ENCODE assay signal across 12 cellular contexts in the genomic region with DNA sequence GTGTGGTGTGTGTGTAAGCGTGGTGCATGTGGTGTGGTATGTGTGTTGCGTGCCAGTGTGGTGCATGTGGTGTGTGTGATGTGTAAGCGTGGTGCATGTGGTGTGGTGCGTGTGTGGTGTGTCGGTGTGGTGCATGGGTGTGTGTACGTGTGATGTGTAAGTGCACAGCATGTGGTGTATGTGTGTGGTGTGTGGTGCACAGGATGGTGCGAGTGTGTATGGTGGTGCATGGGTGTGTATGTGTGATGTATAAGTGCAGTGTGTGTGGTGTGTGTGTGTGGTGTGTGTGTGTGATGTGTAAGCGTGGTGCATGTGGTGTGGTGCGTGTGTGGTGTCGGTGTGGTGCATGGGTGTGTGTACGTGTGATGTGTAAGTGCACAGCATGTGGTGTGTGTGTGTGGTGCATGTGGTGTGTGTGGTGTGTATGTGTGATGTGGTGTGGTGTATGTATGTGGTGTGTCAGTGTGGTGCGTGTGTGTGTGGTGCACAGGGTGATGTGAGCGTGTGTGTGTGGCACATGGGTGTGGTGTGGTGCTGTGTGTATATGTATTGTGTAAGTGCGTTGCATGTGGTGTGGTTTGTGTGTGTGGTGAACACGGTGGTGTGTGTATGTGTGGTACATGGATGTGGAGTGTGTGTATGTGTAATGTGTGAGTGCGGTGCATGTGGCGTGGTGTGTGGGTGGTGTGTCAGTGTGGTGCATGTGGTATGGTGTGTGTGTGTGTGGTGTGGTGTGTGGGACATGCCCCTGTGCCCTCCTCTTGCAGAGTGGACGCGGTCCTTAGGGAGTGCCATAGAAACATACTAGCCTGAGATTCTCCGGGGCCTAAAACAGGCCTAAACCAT. TPM values are rescaled to one million over a fixed set of nuclear protein-coding genes. Genes with fewer than 3 reads are reported as not detected.
A peak's percentile ranks its signal among the peaks of the same experiment; 100 is the strongest.
DNase-seq lines count a peak whose midpoint lies in the region; ATAC-seq and TF ChIP-seq lines count a peak whose summit lies in the region.
"Had no signal": no experiment of that assay in that cellular context is flagged by ENCODE, and none has a peak within 500 bp of the region (broad histone marks: within the 10 kb centered on the region; RNA-seq: fewer than 3 reads in every experiment).

No MANE protein-coding gene starts in this region.

- peaks cover 16% of the 10 kb centered on the region; the same call in 1 of the 2 replicates for H4K20me1 ChIP-seq in IMR-90 (ENCODE audit: insufficient read depth, low read length)

- H3K9me3 Mint-ChIP-seq in CD8-positive, alpha-beta memory T cell: no peaks in the 10 kb centered on the region
- H3K9me3 Mint-ChIP-seq in brain: peaks cover 0 to 6% (median 0%) of the 10 kb centered on the region in 5 experiments

- H2BK5ac ChIP-seq in IMR-90 (ENCODE audit: low read depth, low read length, poor library complexity, severe bottlenecking): peak overlapping the region; percentile 49
- no peak overlapping the region for H2BK5ac ChIP-seq in neuronal stem cell (ENCODE audit: low read length)

- peak overlapping the region; percentile 91 for H2BK120ac ChIP-seq in IMR-90 (ENCODE audit: low read depth, low read length)
- H2BK120ac ChIP-seq in neuronal stem cell (ENCODE audit: low read depth, low read length): no peak overlapping the region

- no peaks in the 10 kb centered on the region for H3K36me3 Mint-ChIP-seq in CD8-positive, alpha-beta memory T cell
- H3K36me3 Mint-ChIP-seq in brain: no peaks in the 10 kb centered on the region

- TF ChIP-seq CTCF in IMR-90 (conservative IDR thresholded peaks at IDR 0.05; ENCODE audit: low read depth, low read length): no peak
- TF ChIP-seq CTCF in brain (conservative IDR thresholded peaks at IDR 0.05): no peak

- H3K56ac ChIP-seq in IMR-90 (ENCODE audit: extremely low read depth, insufficient read depth, low read length): no peak overlapping the region

- no peak for TF ChIP-seq POLR2A in IMR-90 (IDR thresholded peaks at IDR 0.05; ENCODE audit: low read depth, low read length)

- no peak overlapping the region for H3K27ac Mint-ChIP-seq in CD8-positive, alpha-beta memory T cell
- H3K27ac Mint-ChIP-seq in brain: peak overlapping the region in 2 of 5 experiments; percentile 40 to 73

- peaks cover 25 to 43% of the 10 kb centered on the region in 2 donors for H3K27me3 Mint-ChIP-seq in CD8-positive, alpha-beta memory T cell
- H3K27me3 Mint-ChIP-seq in brain: peaks cover 21% of the 10 kb centered on the region

- peak overlapping the region; percentile 80 for H2AK9ac ChIP-seq in IMR-90 (replicated peaks; ENCODE audit: low read depth, low read length, poor library complexity)

- H3K23ac ChIP-seq in IMR-90 (ENCODE audit: low read depth, low read length) (peak overlapping the region; percentile 86; the same call in 1 of the 2 replicates), neuronal stem cell (ENCODE audit: low read depth, low read length, poor library complexity) (peak overlapping the region; percentile 99)

- no peak for TF ChIP-seq RAD21 in IMR-90 (IDR thresholded peaks at IDR 0.05; ENCODE audit: low read length)

- dilution Hi-C loops in IMR-90 (cut with HindIII; ENCODE audit: low sequenced_read_pairs, unreplicated experiment): no loop called here

- CTCF ChIA-PET in CD8-positive, alpha-beta memory T cell (lab: Charles Lee): no interaction called here
- CTCF ChIA-PET in IMR-90 (lab: Yijun Ruan, JAX): no interaction called here

- no peak for ATAC-seq in IMR-90 (ENCODE audit: low read depth)

- in situ Hi-C loops in IMR-90 (cut with MboI; ENCODE audit: low sequenced_read_pairs): no loop called here

- H3K36me3 ChIP-seq in CD8-positive, alpha-beta memory T cell (ENCODE audit: insufficient read depth, low read length): no peaks in the 10 kb centered on the region
- H3K36me3 ChIP-seq in IMR-90 (ENCODE audit: control insufficient read depth, insufficient read depth, low read length) (peaks cover 5% of the 10 kb centered on the region; the same call in 1 of the 2 replicates), neuronal stem cell (replicated peaks in 1 of 2; ENCODE audit: control insufficient read depth in 2 of 2, insufficient read depth in 2 of 2, low read length in 2 of 2) (no peaks in the 10 kb centered on the region)

- H3K14ac ChIP-seq in IMR-90 (replicated peaks; ENCODE audit: low read depth, low read length) (peak overlapping the region; percentile 89), neuronal stem cell (ENCODE audit: low read length) (peak overlapping the region; percentile 97)

- peaks cover 5 to 15% (median 10%) of the 10 kb centered on the region in 3 donors for H3K4me1 Mint-ChIP-seq in CD8-positive, alpha-beta memory T cell
- H3K4me1 Mint-ChIP-seq in brain: peaks cover 51% of the 10 kb centered on the region

- peaks cover 38% of the 10 kb centered on the region for H3K9me1 ChIP-seq in IMR-90 (ENCODE audit: insufficient read depth, low read length)

- H3K4ac ChIP-seq in IMR-90 (ENCODE audit: low read depth, low read length) (peak overlapping the region; percentile 96), neuronal stem cell (ENCODE audit: low read length) (no peak overlapping the region)

- peak overlapping the region; percentile 88 for H2BK20ac ChIP-seq in IMR-90 (ENCODE audit: low read depth, low read length)

- no peak overlapping the region for H3K27ac ChIP-seq in CD8-positive, alpha-beta memory T cell (ENCODE audit: low read depth, low read length)
- H3K27ac ChIP-seq in IMR-90 (ENCODE audit: insufficient read depth, low read length) (no peak overlapping the region; the same call in 1 of the 2 replicates), neuronal stem cell (replicated peaks; ENCODE audit: low read length) (no peak overlapping the region)

- H3K4me2 ChIP-seq in IMR-90 (ENCODE audit: low read depth, low read length) (no peak overlapping the region), neuronal stem cell (ENCODE audit: insufficient read depth, low read length, poor library complexity, severe bottlenecking) (peak overlapping the region; percentile 91)

- POLR2A ChIA-PET in CD8-positive, alpha-beta memory T cell (lab: Charles Lee): no interaction called here
- POLR2A ChIA-PET in IMR-90 (lab: Charles Lee; ENCODE audit: unreplicated experiment): no interaction called here

- H3K9ac ChIP-seq in IMR-90 (ENCODE audit: low read depth, low read length) (no peak overlapping the region; the same call in 1 of the 2 replicates), neuronal stem cell (ENCODE audit: low read depth, low read length, poor library complexity) (peak overlapping the region; percentile 73)

- peaks cover 7% of the 10 kb centered on the region for H3K27me3 ChIP-seq in CD8-positive, alpha-beta memory T cell (ENCODE audit: insufficient read depth, low read length, poor library complexity, severe bottlenecking)
- no peaks in the 10 kb centered on the region for H3K27me3 ChIP-seq in IMR-90 (ENCODE audit: control insufficient read depth, insufficient read depth, low read length)
- peaks cover 0 to 21% (median 2%) of the 10 kb centered on the region in 3 experiments for H3K27me3 ChIP-seq in neuronal stem cell (ENCODE audit: control insufficient read depth in 3 of 3, insufficient read depth in 3 of 3, low read depth in 1 of 3, low read length in 3 of 3)

- H3K18ac ChIP-seq in IMR-90 (ENCODE audit: low read depth, low read length): peak overlapping the region; percentile 3; the same call in 1 of the 2 replicates
- peak overlapping the region; percentile 96 for H3K18ac ChIP-seq in neuronal stem cell (ENCODE audit: low read length)

- peak overlapping the region in 6 of 7 donors; percentile 4 to 74 (median 37) for H3K4me3 Mint-ChIP-seq in CD8-positive, alpha-beta memory T cell
- H3K4me3 Mint-ChIP-seq in brain: peak overlapping the region; percentile 45 to 62 (median 54)

- H3K9me3 ChIP-seq in CD8-positive, alpha-beta memory T cell (ENCODE audit: low read length): no peaks in the 10 kb centered on the region
- H3K9me3 ChIP-seq in IMR-90 (ENCODE audit: control insufficient read depth, insufficient read depth, low read length): no peaks in the 10 kb centered on the region
- peaks cover 0 to 8% of the 10 kb centered on the region in 2 donors for H3K9me3 ChIP-seq in neuronal stem cell (replicated peaks in 1 of 2; ENCODE audit: control insufficient read depth in 2 of 2, insufficient read depth in 1 of 2, low read depth in 1 of 2, low read length in 2 of 2)

- DNase-seq in CD8-positive, alpha-beta memory T cell: no peak
- DNase-seq in IMR-90 (no peak), neuronal stem cell (ENCODE audit: low spot score) (no peak), activated gamma-delta T cell treated with Interleukin-2 at 50 U/mL for 16 hours (no peak), NOMO-1 (lab: John Stamatoyannopoulos, UW; ENCODE audit: unreplicated experiment in 2 of 2) (no peak), DMS79 (lab: John Stamatoyannopoulos, UW) (no peak)
- no peak for DNase-seq in activated CD8-positive, alpha-beta memory T cell treated with anti-CD3 and anti-CD28 coated beads for 24 hours
- DNase-seq: activated gamma-delta T cell, DMS79 treated with DMSO at 0.1 percent for 48 hours, Kasumi-1, NCI-H446 treated with DMSO at 0.1 percent for 48 hours had no signal

- H2AK5ac ChIP-seq in IMR-90 (ENCODE audit: low read depth, low read length) (peak overlapping the region; percentile 100), neuronal stem cell (ENCODE audit: low read depth, low read length) (peak overlapping the region; percentile 60)

- H2BK15ac ChIP-seq in IMR-90 (ENCODE audit: low read depth, low read length) (peak overlapping the region; percentile 77; the same call in 2 of the 3 replicates), neuronal stem cell (ENCODE audit: low read length) (peak overlapping the region; percentile 11)

- WGBS in IMR-90 (ENCODE audit: extremely low coverage in 2 of 2, insufficient read length in 1 of 2), 2 experiments: 97% methylated on average over 11 of the region's 20 CpGs; no CpG with 5 or more reads in 1 of the 2 experiments
- 100% methylated on average over 5 of the region's 20 CpGs; no CpG with 5 or more reads in 1 of the 2 donors for WGBS in neuronal stem cell (ENCODE audit: extremely low coverage in 2 of 2, insufficient read length in 2 of 2, insufficient replicate concordance in 1 of 2), 2 donors

- peak overlapping the region; percentile 91 for H4K91ac ChIP-seq in IMR-90 (ENCODE audit: insufficient read depth, low read depth, low read length)
- peak overlapping the region; percentile 93 for H4K91ac ChIP-seq in neuronal stem cell (ENCODE audit: low read depth, low read length, poor library complexity)

- H3K79me1 ChIP-seq in IMR-90 (ENCODE audit: low read depth in 1 of 2, low read length in 2 of 2): peaks cover 29 to 50% of the 10 kb centered on the region in 2 experiments
- H3K79me1 ChIP-seq in neuronal stem cell (ENCODE audit: low read depth, low read length): peaks cover 8% of the 10 kb centered on the region

- BruUV-seq in IMR-90 (replicated peaks; lab: Mats Ljungman, UMichigan): no TSS peak

- H4K8ac ChIP-seq in IMR-90 (ENCODE audit: low read depth in 2 of 2, low read length in 2 of 2): peak overlapping the region; percentile 41 to 84
- peak overlapping the region; percentile 98 for H4K8ac ChIP-seq in neuronal stem cell (ENCODE audit: low read depth, low read length)

- peak overlapping the region; percentile 93 for H2AFZ ChIP-seq in IMR-90 (replicated peaks; ENCODE audit: low read length, poor library complexity)
- peak overlapping the region; percentile 93 for H2AFZ ChIP-seq in neuronal stem cell (ENCODE audit: low read length)

- intact Hi-C loops in IMR-90 (cut with micrococcal nuclease): loop anchor here (5.0 kb wide), 2 partner anchors 142 to 162 kb away; no protein-coding TSS in a partner anchor

- peak overlapping the region; percentile 87 for H2BK12ac ChIP-seq in neuronal stem cell (ENCODE audit: low read length)

- peak overlapping the region; percentile 41 for H3K4me3 ChIP-seq in CD8-positive, alpha-beta memory T cell (ENCODE audit: low read length)
- H3K4me3 ChIP-seq in IMR-90 (ENCODE audit: insufficient read depth, low read depth, low read length) (no peak overlapping the region), neuronal stem cell (ENCODE audit: low read length in 2 of 2) (peak overlapping the region; percentile 0 to 74)

- H3K4me1 ChIP-seq in CD8-positive, alpha-beta memory T cell (ENCODE audit: insufficient read depth, low read length): peaks cover 8% of the 10 kb centered on the region
- H3K4me1 ChIP-seq in IMR-90 (ENCODE audit: control insufficient read depth, insufficient read depth, low read length) (peaks cover 26% of the 10 kb centered on the region), neuronal stem cell (ENCODE audit: control insufficient read depth in 2 of 2, insufficient read depth in 1 of 2, low read depth in 1 of 2, low read length in 2 of 2) (peaks cover 9 to 25% of the 10 kb centered on the region in 2 donors)

- H4K5ac ChIP-seq in IMR-90 (ENCODE audit: low read depth, low read length): peak overlapping the region; percentile 5; the same call in 1 of the 2 replicates

RNA-seq across cellular contexts. Expression of a gene that starts 1.1 kb away (rescaled TPM):
- total RNA-seq in CD8-positive, alpha-beta memory T cell: 1 to 10 TPM; 4.3 to 5.0 TPM
- 2.3 TPM for polyA plus RNA-seq in CD8-positive, alpha-beta memory T cell
- 19.4 and 25.3 TPM in 2 replicates for total RNA-seq in IMR-90 (2012; rRNA removed)
- 10.6 and 15.6 TPM in 2 replicates for polyA plus RNA-seq in IMR-90 (2012; rRNA removed)
- 5.8 and 8.5 TPM in 2 replicates for polyA plus RNA-seq in IMR-90 (2012; cell fraction: cytosol; rRNA removed)
- polyA plus RNA-seq in IMR-90 (2012; cell fraction: nucleus; rRNA removed; ENCODE audit: low replicate concordance): 28.1 and 43.3 TPM in 2 replicates
- 6.0 TPM for polyA plus RNA-seq in brain (ENCODE audit: insufficient read depth, low read depth, low replicate concordance)
- polyA plus RNA-seq in neuronal stem cell (2013, experiment 1 of 2): 9.9 TPM
- polyA plus RNA-seq in neuronal stem cell (2013, experiment 2 of 2): 10.7 TPM

RNA-seq across cellular contexts. Expression of a gene that starts 55.3 kb away (rescaled TPM):
- 10 to 100 TPM; 39.0 to 43.6 TPM for total RNA-seq in CD8-positive, alpha-beta memory T cell
- 5.9 TPM for polyA plus RNA-seq in CD8-positive, alpha-beta memory T cell
- total RNA-seq in IMR-90 (2012; rRNA removed): 12.0 and 13.6 TPM in 2 replicates
- 6.8 and 7.8 TPM in 2 replicates for polyA plus RNA-seq in IMR-90 (2012; rRNA removed)
- 2.4 and 2.8 TPM in 2 replicates for polyA plus RNA-seq in IMR-90 (2012; cell fraction: cytosol; rRNA removed)
- polyA plus RNA-seq in IMR-90 (2012; cell fraction: nucleus; rRNA removed; ENCODE audit: low replicate concordance): 4.6 and 22.7 TPM in 2 replicates
- 8.6 TPM for polyA plus RNA-seq in brain (ENCODE audit: insufficient read depth, low read depth, low replicate concordance)
- 11.2 TPM for polyA plus RNA-seq in neuronal stem cell (2013, experiment 1 of 2)
- polyA plus RNA-seq in neuronal stem cell (2013, experiment 2 of 2): 11.2 TPM
